ENCODE assay signal across 8 cellular contexts in the genomic region with DNA sequence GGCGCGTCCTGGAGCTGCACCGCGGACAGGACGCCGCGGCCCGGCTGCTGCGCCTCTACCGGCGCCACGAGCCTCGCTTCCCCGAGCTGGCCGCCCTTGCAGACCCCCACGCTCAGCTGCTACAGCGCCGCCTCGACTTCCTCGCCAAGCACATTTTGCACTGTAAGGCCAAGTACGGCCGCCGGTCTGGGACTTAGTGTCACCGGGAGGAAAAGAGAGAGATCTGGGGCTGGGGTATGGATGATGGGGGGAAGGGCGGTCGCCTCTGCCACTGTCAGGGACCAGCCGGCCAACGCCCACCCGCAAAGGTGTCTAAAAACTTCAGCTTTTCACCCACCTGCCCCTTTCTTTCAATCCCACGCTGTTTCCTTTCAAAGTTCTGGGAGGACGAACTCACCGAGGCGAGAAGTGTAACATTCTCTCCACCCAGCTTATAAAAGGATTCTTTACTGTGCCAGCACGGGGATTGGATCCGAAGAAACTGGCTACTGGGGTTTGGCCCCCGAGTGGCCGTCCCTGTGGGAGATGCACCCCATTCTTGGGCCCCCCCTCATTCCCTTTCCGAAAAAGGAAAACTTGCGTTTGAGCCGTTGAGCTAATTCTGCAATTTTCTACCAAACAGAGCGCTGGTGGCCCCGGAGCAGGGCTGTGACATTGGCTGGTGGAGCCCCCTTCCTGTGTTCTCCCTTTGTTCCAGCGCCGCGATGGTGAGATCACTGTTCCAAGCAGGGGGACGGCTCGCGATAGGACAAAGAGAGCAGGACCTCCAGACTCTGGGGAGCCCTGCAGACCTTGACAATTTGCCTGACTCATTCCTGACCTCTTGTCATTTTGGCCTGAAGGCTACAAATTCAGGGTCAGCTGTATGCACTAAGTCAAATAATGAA. TPM values are rescaled to one million over a fixed set of nuclear protein-coding genes. Genes with fewer than 3 reads are reported as not detected.
DNase-seq lines count a peak whose midpoint lies in the region; ATAC-seq and TF ChIP-seq lines count a peak whose summit lies in the region.

No MANE protein-coding gene starts in this region.

- H3K4ac ChIP-seq in trophoblast cell (ENCODE audit: low read depth, low read length): peak overlapping the region; percentile 10

- peak overlapping the region; percentile 58 for H2AK5ac ChIP-seq in trophoblast cell (ENCODE audit: low read length)

- peak overlapping the region; percentile 89 for H3K4me2 ChIP-seq in trophoblast cell (ENCODE audit: low read length)

- H3K27ac Mint-ChIP-seq in activated T-cell treated with anti-CD3 and anti-CD28 coated beads, Interleukin-2, amount 50 U/mL, for 72 hours: no peak overlapping the region

- H3K23ac ChIP-seq in trophoblast cell (ENCODE audit: low read length): peak overlapping the region; percentile 9

- H2BK5ac ChIP-seq in trophoblast cell (ENCODE audit: low read depth, low read length, poor library complexity): peak overlapping the region; percentile 90

- peak overlapping the region; percentile 79 for H4K8ac ChIP-seq in trophoblast cell (ENCODE audit: low read depth, low read length)

- peaks cover 18% of the 10 kb centered on the region for H3K79me2 ChIP-seq in trophoblast cell (ENCODE audit: control insufficient read depth, insufficient read depth, low read length, poor library complexity)

- peaks cover 0 to 2% of the 10 kb centered on the region in 2 donors for H3K36me3 Mint-ChIP-seq in activated T-cell treated with anti-CD3 and anti-CD28 coated beads, Interleukin-2, amount 50 U/mL, for 72 hours (ENCODE audit: insufficient read depth in 2 of 2)

- WGBS in trophoblast cell (ENCODE audit: extremely low coverage, insufficient coverage, insufficient read length): no CpG with 5 or more reads among the region's 48 CpGs

- intact Hi-C loops in Right ventricle myocardium superior (cut with DNase I): loop anchor here (5.0 to 10.0 kb wide), 7 partner anchors 42 to 855 kb away; a partner anchor contains a TSS

- H3K27me3 Mint-ChIP-seq in activated T-cell treated with anti-CD3 and anti-CD28 coated beads, Interleukin-2, amount 50 U/mL, for 72 hours (ENCODE audit: low read depth): peaks cover 66% of the 10 kb centered on the region

- no peaks in the 10 kb centered on the region for H3K36me3 ChIP-seq in trophoblast cell (ENCODE audit: control insufficient read depth in 1 of 2, insufficient read depth in 2 of 2, low read length in 2 of 2)

- peak overlapping the region; percentile 56 for H4K12ac ChIP-seq in trophoblast cell (ENCODE audit: low read depth, low read length)

- H2AFZ ChIP-seq in trophoblast cell (ENCODE audit: insufficient read depth, low read length, poor library complexity): peak overlapping the region; percentile 31

- H3K4me3 Mint-ChIP-seq in activated T-cell treated with anti-CD3 and anti-CD28 coated beads, Interleukin-2, amount 50 U/mL, for 72 hours: peak overlapping the region; percentile 72 to 77

- H3K4me1 Mint-ChIP-seq in activated T-cell treated with anti-CD3 and anti-CD28 coated beads, Interleukin-2, amount 50 U/mL, for 72 hours (ENCODE audit: low read depth): peaks cover 4% of the 10 kb centered on the region

- H3K18ac ChIP-seq in trophoblast cell (ENCODE audit: low read length): peak overlapping the region; percentile 83

- no peaks in the 10 kb centered on the region for H3K9me3 Mint-ChIP-seq in activated T-cell treated with anti-CD3 and anti-CD28 coated beads, Interleukin-2, amount 50 U/mL, for 72 hours

- peak overlapping the region; percentile 95 for H3K9ac ChIP-seq in trophoblast cell (ENCODE audit: low read length)

- peak overlapping the region; percentile 94 for H3K4me3 ChIP-seq in trophoblast cell (ENCODE audit: low read depth, low read length)

- TF ChIP-seq CTCF in GM12873 (IDR thresholded peaks at IDR 0.05; ENCODE audit: insufficient read depth, low read depth, low read length, missing control alignments): peak; percentile 30

- no peaks in the 10 kb centered on the region for H3K27me3 ChIP-seq in trophoblast cell (ENCODE audit: insufficient read depth, low read length)

- H4K91ac ChIP-seq in trophoblast cell (ENCODE audit: low read depth, low read length): peak overlapping the region; percentile 94

- peak overlapping the region; percentile 91 for H3K14ac ChIP-seq in trophoblast cell (ENCODE audit: low read length)

- peaks cover 31% of the 10 kb centered on the region for H3K79me1 ChIP-seq in trophoblast cell (ENCODE audit: low read length)

- H2BK120ac ChIP-seq in trophoblast cell (ENCODE audit: insufficient read depth, low read length, poor library complexity): peak overlapping the region; percentile 89

- H3K9me3 ChIP-seq in trophoblast cell (ENCODE audit: insufficient read depth, low read depth, low read length): no peaks in the 10 kb centered on the region

- H3K27ac ChIP-seq in trophoblast cell (ENCODE audit: low read depth, low read length): peak overlapping the region; percentile 88

- ATAC-seq in activated T-cell treated with anti-CD3 and anti-CD28 coated beads, Interleukin-2, amount 50 U/mL, for 72 hours (replicated peaks in 1 of 2): peak; percentile 33 to 46
- ATAC-seq in Right ventricle myocardium superior (ENCODE audit: poor library complexity): peak; percentile 56
- no peak for ATAC-seq in GM21390 (IDR thresholded peaks at IDR 0.05; ENCODE audit: unreplicated experiment)

- H2BK12ac ChIP-seq in trophoblast cell (ENCODE audit: low read length): peak overlapping the region; percentile 35

- peaks cover 8 to 12% of the 10 kb centered on the region in 2 experiments for H3K4me1 ChIP-seq in trophoblast cell (ENCODE audit: control insufficient read depth in 1 of 2, insufficient read depth in 2 of 2, low read length in 2 of 2)

- DNase-seq in 8988T: peak; percentile 57
- DNase-seq in HuH-7 (ENCODE audit: low spot score): peak; percentile 47
- peak in 1 of 2 donors; percentile 19 for DNase-seq in activated T-cell treated with anti-CD3 and anti-CD28 coated beads, Interleukin-2, amount 50 U/mL, for 72 hours
- peak; percentile 43 for DNase-seq in Right ventricle myocardium superior
- peak in 1 of 2 donors; percentile 13 for DNase-seq in trophoblast cell
- no peak for DNase-seq in HPDE6-E6E7 (ENCODE audit: extremely low spot score)

RNA-seq across cellular contexts. Expression of a gene that starts 1.7 kb away (rescaled TPM):
- under 1 TPM; 0.46 to 0.89 TPM for total RNA-seq in activated T-cell treated with anti-CD3 and anti-CD28 coated beads, Interleukin-2, amount 50 U/mL, for 72 hours
- total RNA-seq in Right ventricle myocardium superior: 0.65 TPM
- 19.3 and 21.1 TPM in 2 replicates for polyA plus RNA-seq in trophoblast cell (2013)

RNA-seq across cellular contexts. Expression of a gene that starts 42.6 kb away (rescaled TPM):
- total RNA-seq in activated T-cell treated with anti-CD3 and anti-CD28 coated beads, Interleukin-2, amount 50 U/mL, for 72 hours: 10 to 100 TPM; 45.8 to 53.1 TPM
- 34.0 TPM for total RNA-seq in Right ventricle myocardium superior
- polyA plus RNA-seq in trophoblast cell (2013): 14.8 and 17.3 TPM in 2 replicates
